ENCODE assay signal across 34 cellular contexts in genomic region chr5:83370957-83371356, GRCh38.
"Had no signal": no experiment of that assay in that cellular context is flagged by ENCODE, and none has a peak within 500 bp of the region (broad histone marks: within the 10 kb centered on the region; RNA-seq: fewer than 3 reads in every experiment).

No MANE protein-coding gene starts in this region.

- H3K36me3 Mint-ChIP-seq: activated CD4-positive, alpha-beta memory T cell treated with anti-CD3 and anti-CD28 coated beads for 36 hours; activated CD8-positive, alpha-beta memory T cell treated with anti-CD3 and anti-CD28 coated beads, Interleukin-2, amount 10 ng/mL, durations not matched to agents 7 days and 5 days; activated naive CD4-positive, alpha-beta T cell treated with anti-CD3 and anti-CD28 coated beads, Interleukin-2, amount 10 ng/mL, durations not matched to agents 7 days and 5 days; activated naive CD8-positive, alpha-beta T cell had no signal

- H3K4me3 Mint-ChIP-seq: activated CD4-positive, alpha-beta memory T cell treated with anti-CD3 and anti-CD28 coated beads for 36 hours; activated CD4-positive, alpha-beta T cell treated with anti-CD3 and anti-CD28 coated beads for 36 hours; activated CD8-positive, alpha-beta memory T cell treated with anti-CD3 and anti-CD28 coated beads, Interleukin-2, amount 10 ng/mL, durations not matched to agents 7 days and 5 days; activated naive CD4-positive, alpha-beta T cell treated with anti-CD3 and anti-CD28 coated beads, Interleukin-2, amount 10 ng/mL, durations not matched to agents 7 days and 5 days; activated naive CD8-positive, alpha-beta T cell; activated naive CD8-positive, alpha-beta T cell treated with anti-CD3 and anti-CD28 coated beads, Interleukin-2, amount 50 U/mL, for 24 hours; central memory CD8-positive, alpha-beta T cell; T-helper 1 cell treated with Interleukin-12 subunit alpha and Interleukin-12 subunit beta and Interleukin-4 antibody, amounts not matched to agents 30 μg/mL and 1 μg/mL, for 36 hours; T-helper 2 cell treated with Interferon-gamma antibody and Interleukin-4, amounts not matched to agents 5 μg/mL and 100 μg/mL, for 36 hours; WTC11 had no signal

- DNase-seq: activated CD4-positive, alpha-beta memory T cell treated with anti-CD3 and anti-CD28 coated beads for 36 hours; activated CD4-positive, alpha-beta T cell treated with anti-CD3 and anti-CD28 coated beads for 36 hours; activated CD4-positive, alpha-beta T cell treated with anti-CD3 and anti-CD28 coated beads, Interleukin-2, amount 50 U/mL, for 1 hour; activated CD8-positive, alpha-beta memory T cell treated with anti-CD3 and anti-CD28 coated beads for 24 hours; activated CD8-positive, alpha-beta memory T cell treated with anti-CD3 and anti-CD28 coated beads, Interleukin-2, amount 10 ng/mL, durations not matched to agents 7 days and 5 days; activated CD8-positive, alpha-beta memory T cell treated with anti-CD3 and anti-CD28 coated beads, Interleukin-2, amount 50 U/mL, for 48 hours; activated effector memory CD4-positive, alpha-beta T cell treated with Interleukin-2 at 50 U/mL for 16 hours; activated naive CD4-positive, alpha-beta T cell treated with anti-CD3 and anti-CD28 coated beads, Interleukin-2, amount 10 ng/mL, durations not matched to agents 7 days and 5 days; activated naive CD8-positive, alpha-beta T cell treated with anti-CD3 and anti-CD28 coated beads, Interleukin-2, amount 50 U/mL, for 24 hours; activated T-cell treated with anti-CD3 and anti-CD28 coated beads, Interleukin-2, amount 50 U/mL, for 48 hours; aorta; MM.1S; MV-4-11; NCI-H1092; NCI-H146; NCI-H187; NCI-H2029 treated with DMSO at 0.1 percent for 48 hours; NCI-H2107; NCI-H2171; NCI-H446; NCI-H510A treated with DMSO at 0.1 percent for 48 hours; NCI-H69; NK-92 treated with Interleukin-12 subunit alpha and Interleukin-12 subunit beta, amount 100 ng/mL, for 24 hours; PC-3; Peyer's patch; RPMI8226; SHP77 treated with DMSO at 0.1 percent for 48 hours; SK-N-SH had no signal

- H3K27me3 Mint-ChIP-seq: activated CD4-positive, alpha-beta memory T cell treated with anti-CD3 and anti-CD28 coated beads for 36 hours; activated CD8-positive, alpha-beta memory T cell treated with anti-CD3 and anti-CD28 coated beads, Interleukin-2, amount 10 ng/mL, durations not matched to agents 7 days and 5 days; activated naive CD8-positive, alpha-beta T cell had no signal

- H3K9me3 Mint-ChIP-seq: activated CD4-positive, alpha-beta memory T cell treated with anti-CD3 and anti-CD28 coated beads for 36 hours; activated naive CD8-positive, alpha-beta T cell treated with anti-CD3 and anti-CD28 coated beads, Interleukin-2, amount 50 U/mL, for 24 hours; T-helper 2 cell treated with Interferon-gamma antibody and Interleukin-4, amounts not matched to agents 5 μg/mL and 100 μg/mL, for 36 hours had no signal

- H3K27ac Mint-ChIP-seq: activated CD4-positive, alpha-beta memory T cell treated with anti-CD3 and anti-CD28 coated beads for 36 hours; activated CD4-positive, alpha-beta T cell treated with anti-CD3 and anti-CD28 coated beads for 36 hours; activated CD8-positive, alpha-beta memory T cell treated with anti-CD3 and anti-CD28 coated beads, Interleukin-2, amount 10 ng/mL, durations not matched to agents 7 days and 5 days; activated naive CD4-positive, alpha-beta T cell treated with anti-CD3 and anti-CD28 coated beads, Interleukin-2, amount 10 ng/mL, durations not matched to agents 7 days and 5 days; activated naive CD8-positive, alpha-beta T cell; activated naive CD8-positive, alpha-beta T cell treated with anti-CD3 and anti-CD28 coated beads, Interleukin-2, amount 50 U/mL, for 24 hours; T-helper 1 cell treated with Interleukin-12 subunit alpha and Interleukin-12 subunit beta and Interleukin-4 antibody, amounts not matched to agents 30 μg/mL and 1 μg/mL, for 36 hours; T-helper 2 cell treated with Interferon-gamma antibody and Interleukin-4, amounts not matched to agents 5 μg/mL and 100 μg/mL, for 36 hours; WTC11 had no signal

- H3K4me1 Mint-ChIP-seq: activated CD4-positive, alpha-beta T cell treated with anti-CD3 and anti-CD28 coated beads for 36 hours; activated CD8-positive, alpha-beta memory T cell treated with anti-CD3 and anti-CD28 coated beads, Interleukin-2, amount 10 ng/mL, durations not matched to agents 7 days and 5 days; activated naive CD4-positive, alpha-beta T cell treated with anti-CD3 and anti-CD28 coated beads, Interleukin-2, amount 10 ng/mL, durations not matched to agents 7 days and 5 days; activated naive CD8-positive, alpha-beta T cell treated with anti-CD3 and anti-CD28 coated beads, Interleukin-2, amount 50 U/mL, for 24 hours; central memory CD8-positive, alpha-beta T cell had no signal

- FAIRE-seq: TTC549 had no signal
